In genomic region chr12:40183745-40184144, GRCh38 we compare ENCODE assay signal across 23 cellular contexts.
"Had no signal": no experiment of that assay in that cellular context is flagged by ENCODE, and none has a peak within 500 bp of the region (broad histone marks: within the 10 kb centered on the region; RNA-seq: fewer than 3 reads in every experiment).

No MANE protein-coding gene starts in this region.

- H3K27me3 ChIP-seq: colonic mucosa, esophagus squamous epithelium, gastrocnemius medialis, heart right ventricle, left lung had no signal

- FAIRE-seq: islet of Langerhans, keratinocyte had no signal

- H3K4me3 ChIP-seq: colonic mucosa, esophagus squamous epithelium, gastrocnemius medialis, heart right ventricle, left lung, lower lobe of right lung had no signal

- H3K4me1 ChIP-seq: colonic mucosa, esophagus squamous epithelium, gastrocnemius medialis, heart right ventricle, lower lobe of right lung had no signal

- H3K27ac ChIP-seq: colonic mucosa, epithelial cell of prostate, esophagus squamous epithelium, gastrocnemius medialis, heart right ventricle, left lung, lower lobe of right lung had no signal

- ATAC-seq: effector memory CD8-positive, alpha-beta T cell; esophagus mucosa; gastrocnemius medialis; heart right ventricle; left cardiac atrium; left ventricle myocardium superior had no signal

- DNase-seq: colonic mucosa; cortex of kidney; effector CD8-positive, alpha-beta T cell; effector memory CD8-positive, alpha-beta T cell; endodermal cell; esophagus squamous epithelium; foreskin fibroblast; foreskin melanocyte; gastrocnemius medialis; glutamatergic neuron; head of caudate nucleus; heart right ventricle; hippocampal formation; left cardiac atrium; left lung; left ventricle myocardium superior; lower lobe of right lung; mesenchymal stem cell; midbrain had no signal

- H3K9me3 ChIP-seq: colonic mucosa, gastrocnemius medialis, lower lobe of right lung had no signal

- H3K36me3 ChIP-seq: colonic mucosa, esophagus squamous epithelium, gastrocnemius medialis, heart right ventricle, left lung, lower lobe of right lung had no signal
